In genomic region chr19:34595683-34596082, GRCh38 we compare ENCODE assay signal across 27 cellular contexts.
"Had no signal": no experiment of that assay in that cellular context is flagged by ENCODE, and none has a peak within 500 bp of the region (broad histone marks: within the 10 kb centered on the region; RNA-seq: fewer than 3 reads in every experiment).

No MANE protein-coding gene starts in this region.

- H3K27ac ChIP-seq: ascending aorta, cardiac muscle cell, colonic mucosa had no signal

- H3K4me3 ChIP-seq: ascending aorta, breast epithelium, cardiac muscle cell, colonic mucosa, dorsolateral prefrontal cortex had no signal

- DNase-seq: activated CD4-positive, alpha-beta memory T cell treated with anti-CD3 and anti-CD28 coated beads, Interleukin-2, amount 10 ng/mL, durations not matched to agents 7 days and 5 days; activated CD4-positive, alpha-beta T cell treated with anti-CD3 and anti-CD28 coated beads for 1 hour; activated CD4-positive, alpha-beta T cell treated with anti-CD3 and anti-CD28 coated beads for 4 hours; activated CD4-positive, alpha-beta T cell treated with anti-CD3 and anti-CD28 coated beads, Interleukin-2, amount 10 ng/mL, durations not matched to agents 7 days and 5 days; activated CD4-positive, alpha-beta T cell treated with anti-CD3 and anti-CD28 coated beads, Interleukin-2, amount 50 U/mL, for 4 hours; activated CD8-positive, alpha-beta memory T cell treated with anti-CD3 and anti-CD28 coated beads, Interleukin-2, amount 50 U/mL, for 48 hours; activated gamma-delta T cell; activated naive CD4-positive, alpha-beta T cell; activated naive CD4-positive, alpha-beta T cell treated with anti-CD3 and anti-CD28 coated beads, Interleukin-2, amount 10 ng/mL, durations not matched to agents 7 days and 5 days; activated naive CD8-positive, alpha-beta T cell treated with anti-CD3 and anti-CD28 coated beads, Interleukin-2, amount 10 ng/mL, durations not matched to agents 7 days and 5 days; activated T-cell treated with anti-CD3 and anti-CD28 coated beads for 4 hours; activated T-cell treated with anti-CD3 and anti-CD28 coated beads, Interleukin-2, amount 50 U/mL, for 24 hours; activated T-cell treated with anti-CD3 and anti-CD28 coated beads, Interleukin-2, amount 50 U/mL, for 72 hours; central memory CD4-positive, alpha-beta T cell; cerebellar nuclear complex; colonic mucosa; dorsolateral prefrontal cortex; effector memory CD4-positive, alpha-beta T cell; endodermal cell; foreskin fibroblast; T-helper 2 cell had no signal

- H3K4me1 ChIP-seq: ascending aorta, breast epithelium, colonic mucosa had no signal

- H3K27me3 ChIP-seq: ascending aorta, breast epithelium, cardiac muscle cell, colonic mucosa, dorsolateral prefrontal cortex had no signal

- ATAC-seq: activated naive CD4-positive, alpha-beta T cell treated with anti-CD3 and anti-CD28 coated beads, Interleukin-2, amount 50 U/mL, for 72 hours; activated T-cell treated with anti-CD3 and anti-CD28 coated beads, Interleukin-2, amount 50 U/mL, for 72 hours; esophagus mucosa; WTC11 had no signal

- H3K9me3 ChIP-seq: colonic mucosa had no signal
